In the genomic region with DNA sequence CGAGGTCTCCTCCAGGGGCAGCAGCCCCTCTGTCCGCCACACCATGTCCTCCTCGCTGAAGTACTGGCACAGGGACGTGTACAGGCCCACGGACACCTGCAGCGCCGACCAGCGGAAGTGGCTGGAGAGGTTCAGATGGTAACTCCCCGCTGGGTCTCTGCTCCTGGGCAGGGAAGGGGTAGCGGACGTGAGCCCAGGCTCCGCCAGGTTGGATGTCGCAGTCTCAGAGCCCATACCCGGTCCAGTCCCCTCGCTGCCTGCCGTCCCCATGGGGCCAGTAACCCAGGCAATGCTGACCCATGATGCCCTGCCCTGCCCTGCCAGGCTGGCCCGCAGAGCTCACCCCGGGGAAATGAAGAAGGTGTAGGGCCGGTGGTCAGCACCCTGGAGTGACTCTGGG, we compare ENCODE assay signal across 1 cellular context.
TF ChIP-seq lines count a peak whose summit lies in the region.

No MANE protein-coding gene starts in this region.

TF ChIP-seq in HCT116, 20 proteins besides CTCF, POLR2A, EP300 and RAD21:
- no peak for TF ChIP-seq CBX3 (IDR thresholded peaks at IDR 0.05; ENCODE audit: low read depth)
- no peak for TF ChIP-seq SP1 (IDR thresholded peaks at IDR 0.05; ENCODE audit: low read depth)
- TF ChIP-seq YY1 (IDR thresholded peaks at IDR 0.05; ENCODE audit: extremely low read depth, insufficient replicate concordance, low read depth, low read length), result no peak
- TF ChIP-seq MAX (IDR thresholded peaks at IDR 0.05), result no peak
